ENCODE assay signal across 17 cellular contexts in genomic region chr2:127261835-127262234, GRCh38. TPM values are rescaled to one million over a fixed set of nuclear protein-coding genes. Genes with fewer than 3 reads are reported as not detected.
"Had no signal": no experiment of that assay in that cellular context is flagged by ENCODE, and none has a peak within 500 bp of the region (broad histone marks: within the 10 kb centered on the region; RNA-seq: fewer than 3 reads in every experiment).

No MANE protein-coding gene starts in this region.

- H3K27me3 ChIP-seq: gastrocnemius medialis, heart right ventricle, neutrophil had no signal

- H3K9me3 ChIP-seq: gastrocnemius medialis, heart right ventricle, neutrophil, thoracic aorta had no signal

- H3K4me3 ChIP-seq: coronary artery, gastrocnemius medialis, heart right ventricle, thoracic aorta had no signal

- H3K27ac ChIP-seq: coronary artery, epithelial cell of prostate, gastrocnemius medialis, heart right ventricle, neutrophil, thoracic aorta had no signal

- H3K4me1 ChIP-seq: gastrocnemius medialis, heart right ventricle had no signal

- DNase-seq: activated CD4-positive, alpha-beta T cell treated with anti-CD3 and anti-CD28 coated beads, Interleukin-2, amount 50 U/mL, for 1 hour; activated CD4-positive, CD25-positive, alpha-beta regulatory T cell; effector memory CD4-positive, alpha-beta T cell; gastrocnemius medialis; heart right ventricle; islet precursor cell; mammary epithelial cell; naive thymus-derived CD8-positive, alpha-beta T cell; right cardiac atrium; stimulated activated CD4-positive, alpha-beta T cell treated with anti-CD3 and anti-CD28 coated beads, Interleukin-2, amount 100 ng/mL, for 48 hours; T-helper 2 cell had no signal

RNA-seq across cellular contexts. Expression of gene CYP27C1, which starts 41.7 kb away (rescaled TPM):
- total RNA-seq: cardiac septum; gastrocnemius medialis; mononuclear cell; naive thymus-derived CD8-positive, alpha-beta T cell had no signal
- polyA plus RNA-seq: naive thymus-derived CD8-positive, alpha-beta T cell had no signal
